Comparison of ENCODE assay signal across 17 cellular contexts in genomic region chr7:55381187-55381586, GRCh38.
"Had no signal": no experiment of that assay in that cellular context is flagged by ENCODE, and none has a peak within 500 bp of the region (broad histone marks: within the 10 kb centered on the region; RNA-seq: fewer than 3 reads in every experiment).

No MANE protein-coding gene starts in this region.

- H3K4me3 Mint-ChIP-seq: nephron progenitor cell had no signal

- H3K4me1 ChIP-seq: left ventricle myocardium inferior, lower lobe of right lung, stomach, suprapubic skin, tibial artery, upper lobe of left lung, uterus had no signal

- H3K27me3 Mint-ChIP-seq: naive B cell had no signal

- H3K27ac ChIP-seq: coronary artery, gastrocnemius medialis, left ventricle myocardium inferior, lower lobe of right lung, neutrophil, stomach, suprapubic skin, tibial artery, upper lobe of left lung had no signal

- DNase-seq: effector CD8-positive, alpha-beta T cell; gastrocnemius medialis; glutamatergic neuron; left cardiac atrium; left ventricle myocardium inferior; lower lobe of right lung; mesendoderm; naive B cell; nephron progenitor cell; stimulated activated naive CD4-positive, alpha-beta T cell; stomach; tibial artery; upper lobe of left lung; uterus had no signal

- H3K9me3 ChIP-seq: gastrocnemius medialis, tibial artery, upper lobe of left lung, uterus had no signal

- H3K27me3 ChIP-seq: gastrocnemius medialis, neutrophil, stomach, suprapubic skin, tibial artery, upper lobe of left lung, uterus had no signal

- H3K27ac Mint-ChIP-seq: naive B cell had no signal
